ENCODE assay signal across 8 cellular contexts in the genomic region with DNA sequence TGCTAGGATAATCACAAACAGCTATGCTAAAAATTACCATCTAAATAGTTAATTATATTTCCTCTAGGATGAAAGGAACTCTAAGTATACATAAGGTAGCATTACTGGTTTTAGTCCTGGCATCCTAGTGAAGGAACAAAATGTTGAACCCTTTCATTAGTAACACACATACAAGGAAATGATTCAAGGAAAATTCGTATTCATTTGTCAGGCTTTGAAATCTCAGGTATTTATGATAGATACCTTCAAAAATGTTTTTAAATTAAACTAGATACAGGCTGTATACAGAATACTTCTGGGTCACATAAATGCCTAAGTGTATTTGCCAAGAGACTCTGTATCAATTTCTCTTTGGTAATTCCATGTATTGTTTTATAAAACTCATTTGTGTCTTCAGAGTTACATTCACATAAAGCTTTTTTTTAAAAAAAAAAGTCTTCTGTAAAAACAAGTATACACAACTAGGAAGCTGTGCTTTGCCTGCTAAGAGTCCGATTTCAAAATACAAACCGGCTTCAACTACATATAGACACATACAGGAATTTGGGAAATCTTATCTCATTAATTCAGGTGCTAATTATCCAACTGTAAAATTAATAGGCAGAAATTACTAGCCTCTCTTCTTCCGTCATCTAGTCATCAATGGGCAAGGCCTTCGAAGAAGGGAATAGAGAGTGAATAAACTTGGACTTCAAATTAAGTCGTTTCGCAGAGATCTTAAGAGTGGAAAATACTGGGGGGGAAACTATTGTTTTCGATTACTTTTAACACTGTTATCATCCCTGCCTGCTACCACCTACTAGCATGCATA. TPM values are rescaled to one million over a fixed set of nuclear protein-coding genes. Genes with fewer than 3 reads are reported as not detected.
A peak's percentile ranks its signal among the peaks of the same experiment; 100 is the strongest.
DNase-seq lines count a peak whose midpoint lies in the region; ATAC-seq and TF ChIP-seq lines count a peak whose summit lies in the region.

No MANE protein-coding gene starts in this region.

- intact Hi-C loops in psoas muscle (cut with DNase I), result loop anchor here in 1 of 2 donors (5.0 kb wide), 1 partner anchor 577 kb away; a partner anchor contains a TSS

- H3K36me3 ChIP-seq in GM06990 (ENCODE audit: control insufficient read depth, insufficient read depth, low read length) (no peaks in the 10 kb centered on the region), psoas muscle (ENCODE audit: insufficient read depth in 1 of 2, low read depth in 1 of 2) (no peaks in the 10 kb centered on the region)

- TF ChIP-seq CTCF in GM06990 (IDR thresholded peaks at IDR 0.05; ENCODE audit: insufficient read depth, low read length, poor library complexity, severe bottlenecking), result no peak
- no peak for TF ChIP-seq CTCF in epithelial cell of proximal tubule (conservative IDR thresholded peaks at IDR 0.05; ENCODE audit: low read depth, low read length)
- no peak for TF ChIP-seq CTCF in psoas muscle (IDR thresholded peaks at IDR 0.05)

- H3K27me3 ChIP-seq in GM06990 (replicated peaks; ENCODE audit: control insufficient read depth, insufficient read depth, low read length) (no peaks in the 10 kb centered on the region), psoas muscle (ENCODE audit: insufficient read depth in 3 of 3, low read length in 2 of 3) (no peaks in the 10 kb centered on the region)

- no peak for ATAC-seq in psoas muscle
- ATAC-seq in HG03135 (IDR thresholded peaks at IDR 0.05; ENCODE audit: unreplicated experiment), result no peak
- no peak for ATAC-seq in HG03520 (IDR thresholded peaks at IDR 0.05; ENCODE audit: unreplicated experiment)
- no peak for ATAC-seq in GM19035 (IDR thresholded peaks at IDR 0.05; ENCODE audit: unreplicated experiment)

- no peaks in the 10 kb centered on the region for H3K9me3 ChIP-seq in psoas muscle

- DNase-seq in GM06990 (ENCODE audit: extremely low read depth, insufficient read length) (no peak), OCI-M1 (lab: John Stamatoyannopoulos, UW) (peak; percentile 16), epithelial cell of proximal tubule (ENCODE audit: low read depth) (no peak), psoas muscle (no peak)
- no peak for DNase-seq in stimulated activated CD4-positive, alpha-beta T cell treated with anti-CD3 and anti-CD28 coated beads, Interleukin-15, amount 100 ng/mL, for 24 hours

- 7 to 13% (median 8%) methylated on average over 8 of the region's 8 CpGs for WGBS in psoas muscle, 3 donors

- H3K4me3 ChIP-seq in GM06990 (replicated peaks; ENCODE audit: low read depth, low read length) (peak overlapping the region; percentile 96), epithelial cell of proximal tubule (ENCODE audit: low read depth, low read length) (peak overlapping the region; percentile 95), psoas muscle (peak overlapping the region; percentile 95)

- H3K27ac ChIP-seq in psoas muscle, result no peak overlapping the region

- H3K4me1 ChIP-seq in psoas muscle, result peaks cover 17% of the 10 kb centered on the region

RNA-seq across cellular contexts. Expression of a gene that starts 1.3 kb away (rescaled TPM):
- total RNA-seq in epithelial cell of proximal tubule, result 12.5 and 14.4 TPM in 2 replicates
- total RNA-seq in psoas muscle, result 10 to 100 TPM; 22.0 to 31.9 (median 29.4) TPM
- 10 to 100 TPM in 1 of 3 donors, 1 to 10 TPM in 2; 4.5 to 15.3 (median 4.8) TPM for polyA plus RNA-seq in psoas muscle
